In genomic region chr2:169828141-169828811, GRCh38 we compare ENCODE assay signal across 8 cellular contexts. TPM values are rescaled to one million over a fixed set of nuclear protein-coding genes. Genes with fewer than 3 reads are reported as not detected.
DNase-seq lines count a peak whose midpoint lies in the region; ATAC-seq and TF ChIP-seq lines count a peak whose summit lies in the region.

No MANE protein-coding gene starts in this region.

- H3K27ac ChIP-seq in KOPT-K1 (ENCODE audit: low read depth, low read length, poor library complexity, severe bottlenecking) (peak overlapping the region; percentile 58), iPS-18a (ENCODE audit: low read length) (no peak overlapping the region)

- peaks cover 3% of the 10 kb centered on the region for H3K4me1 ChIP-seq in iPS-18a (ENCODE audit: control insufficient read depth, low read depth, low read length)

- peak overlapping the region; percentile 100 for H3K4me3 Mint-ChIP-seq in T-helper 17 cell
- peak overlapping the region; percentile 96 to 99 (median 97) for H3K4me3 Mint-ChIP-seq in brain

- no peaks in the 10 kb centered on the region for H3K9me3 Mint-ChIP-seq in brain

- peaks cover 3% of the 10 kb centered on the region for H3K36me3 Mint-ChIP-seq in T-helper 17 cell (ENCODE audit: low read depth)
- H3K36me3 Mint-ChIP-seq in brain: peaks cover 31% of the 10 kb centered on the region

- peak; percentile 70 for DNase-seq in AG08396 (ENCODE audit: low spot score)
- peak in 1 of 3 donors; percentile 11 for DNase-seq in T-helper 17 cell
- no peak for DNase-seq in skeletal muscle cell (ENCODE audit: low read depth)

- H3K27me3 Mint-ChIP-seq in T-helper 17 cell: no peaks in the 10 kb centered on the region
- H3K27me3 Mint-ChIP-seq in brain: peaks cover 17% of the 10 kb centered on the region

- H3K9me3 ChIP-seq in KOPT-K1 (ENCODE audit: insufficient read depth, low read length, poor library complexity, severe bottlenecking): no peaks in the 10 kb centered on the region
- H3K9me3 ChIP-seq in T-helper 17 cell (ENCODE audit: control insufficient read depth, low read length, poor library complexity, severe bottlenecking): no peaks in the 10 kb centered on the region
- no peaks in the 10 kb centered on the region for H3K9me3 ChIP-seq in iPS-18a (ENCODE audit: control insufficient read depth, low read depth, low read length)

- H3K4me1 Mint-ChIP-seq in T-helper 17 cell (peaks cover 46% of the 10 kb centered on the region), brain (peaks cover 75% of the 10 kb centered on the region)

- H3K27ac Mint-ChIP-seq in T-helper 17 cell (peak overlapping the region; percentile 98), brain (peak overlapping the region; percentile 94 to 98 (median 96))

- no peak for TF ChIP-seq CTCF in brain (conservative IDR thresholded peaks at IDR 0.05)

- no peaks in the 10 kb centered on the region for H3K27me3 ChIP-seq in iPS-18a (ENCODE audit: control insufficient read depth, insufficient read depth, low read length)

- H3K36me3 ChIP-seq in KOPT-K1 (ENCODE audit: insufficient read depth, low read length) (0 out of 2 replicates have a peak, but pooled peaks cover 8% of the 10 kb centered on the region), iPS-18a (ENCODE audit: control insufficient read depth, low read depth, low read length) (no peaks in the 10 kb centered on the region)

- peak overlapping the region; percentile 46 for H3K9ac ChIP-seq in iPS-18a (ENCODE audit: low read length)

- peak; percentile 23 for ATAC-seq in GM19023 (IDR thresholded peaks at IDR 0.05; ENCODE audit: unreplicated experiment)
- peak; percentile 43 for ATAC-seq in T-helper 17 cell
- no peak for ATAC-seq in GM18861 (IDR thresholded peaks at IDR 0.05; ENCODE audit: unreplicated experiment)

- H3K4me3 ChIP-seq in iPS-18a (ENCODE audit: low read length) (peak overlapping the region; percentile 80), skeletal muscle cell (ENCODE audit: low read depth, low read length) (peak overlapping the region; percentile 70)

RNA-seq across cellular contexts. Expression of gene UBR3, which starts 1.0 kb away (rescaled TPM):
- 10 to 100 TPM; 33.6 to 34.9 TPM for total RNA-seq in T-helper 17 cell
- 9.7 TPM for polyA plus RNA-seq in brain (ENCODE audit: insufficient read depth, low read depth, low replicate concordance)

RNA-seq across cellular contexts. Expression of gene METTL5, which starts 3.6 kb away (rescaled TPM):
- 10 to 100 TPM; 22.9 to 29.4 TPM for total RNA-seq in T-helper 17 cell
- polyA plus RNA-seq in brain (ENCODE audit: insufficient read depth, low read depth, low replicate concordance): 35.3 TPM

RNA-seq across cellular contexts. Expression of gene SSB, which starts 29.6 kb away (rescaled TPM):
- 100 to 1,000 TPM; 111 to 141 TPM for total RNA-seq in T-helper 17 cell
- polyA plus RNA-seq in brain (ENCODE audit: insufficient read depth, low read depth, low replicate concordance): 35.1 TPM
